In the genomic region with DNA sequence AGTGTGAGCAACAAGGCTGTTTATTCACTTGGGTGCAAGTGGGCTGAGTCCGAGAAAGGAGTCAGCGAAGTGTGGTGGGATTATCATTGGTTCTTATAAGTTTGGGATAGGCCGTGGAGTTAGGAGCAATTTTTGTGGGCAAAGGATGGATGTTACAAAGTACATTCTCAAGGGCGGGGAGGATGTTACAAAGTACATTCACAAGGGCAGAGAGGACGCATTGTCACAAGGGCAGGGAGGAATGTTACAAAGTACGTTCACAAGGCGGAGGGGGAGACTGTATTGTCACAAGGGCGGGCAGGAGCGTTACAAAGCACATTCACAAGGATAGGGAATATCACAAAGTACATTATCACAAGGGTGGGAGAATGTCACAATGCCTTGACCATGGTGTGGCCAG, we compare ENCODE assay signal across 2 cellular contexts.
TF ChIP-seq lines count a peak whose summit lies in the region.

No MANE protein-coding gene starts in this region.

TF ChIP-seq in HepG2, 621 proteins besides CTCF, POLR2A, EP300 and RAD21 (continues in another document):
- TF ChIP-seq ESRRA (CRISPR knock-in tag; IDR thresholded peaks at IDR 0.05; ENCODE audit: low read depth) (peak; percentile 99), IKZF5 (CRISPR knock-in tag; IDR thresholded peaks at IDR 0.05) (no peak), TEAD3 (CRISPR knock-in tag; optimal IDR thresholded peaks at IDR 0.05; ENCODE audit: borderline replicate concordance) (peak; percentile 77), SOX5 (CRISPR knock-in tag; IDR thresholded peaks at IDR 0.05; ENCODE audit: borderline replicate concordance) (peak; percentile 44; the same call in 1 of the 2 replicates), SOX6 (IDR thresholded peaks at IDR 0.05) (no peak), SOX6 (CRISPR knock-in tag; IDR thresholded peaks at IDR 0.05) (peak; percentile 78), SAP130 (CRISPR knock-in tag; IDR thresholded peaks at IDR 0.05; ENCODE audit: low read depth) (peak; percentile 26; the same call in 1 of the 2 replicates), CREB3 (CRISPR knock-in tag; IDR thresholded peaks at IDR 0.05) (no peak), HNF4G (IDR thresholded peaks at IDR 0.05; ENCODE audit: borderline replicate concordance, low read depth, low read length) (peak; percentile 74), HNF4G (CRISPR knock-in tag; IDR thresholded peaks at IDR 0.05; ENCODE audit: borderline replicate concordance, low read depth) (no peak), ZNF569 (CRISPR knock-in tag; IDR thresholded peaks at IDR 0.05; ENCODE audit: borderline replicate concordance) (no peak), FOXA1 (IDR thresholded peaks at IDR 0.05) (no peak), FOXA1 (CRISPR knock-in tag; IDR thresholded peaks at IDR 0.05) (0 out of 2 replicates have a peak, but pooled peaks have one; percentile 15), NCOR1 (IDR thresholded peaks at IDR 0.05; ENCODE audit: borderline replicate concordance, low read length) (peak; percentile 76; the same call in 1 of the 2 replicates), MAX (IDR thresholded peaks at IDR 0.05) (0 out of 2 replicates have a peak, but pooled peaks have one; percentile 20), PAXIP1 (CRISPR knock-in tag; conservative IDR thresholded peaks at IDR 0.05) (0 out of 2 replicates have a peak, but pooled peaks have one; percentile 37), SOX13 (IDR thresholded peaks at IDR 0.05) (0 out of 2 replicates have a peak, but pooled peaks have one; percentile 26), SOX13 (CRISPR knock-in tag; conservative IDR thresholded peaks at IDR 0.05 in 1 of 2, IDR thresholded peaks at IDR 0.05 in 1 of 2) (peak in 1 of 2 experiments; percentile 63; a peak in 1 of 4 replicates)
- TF ChIP-seq, protein P1, sequence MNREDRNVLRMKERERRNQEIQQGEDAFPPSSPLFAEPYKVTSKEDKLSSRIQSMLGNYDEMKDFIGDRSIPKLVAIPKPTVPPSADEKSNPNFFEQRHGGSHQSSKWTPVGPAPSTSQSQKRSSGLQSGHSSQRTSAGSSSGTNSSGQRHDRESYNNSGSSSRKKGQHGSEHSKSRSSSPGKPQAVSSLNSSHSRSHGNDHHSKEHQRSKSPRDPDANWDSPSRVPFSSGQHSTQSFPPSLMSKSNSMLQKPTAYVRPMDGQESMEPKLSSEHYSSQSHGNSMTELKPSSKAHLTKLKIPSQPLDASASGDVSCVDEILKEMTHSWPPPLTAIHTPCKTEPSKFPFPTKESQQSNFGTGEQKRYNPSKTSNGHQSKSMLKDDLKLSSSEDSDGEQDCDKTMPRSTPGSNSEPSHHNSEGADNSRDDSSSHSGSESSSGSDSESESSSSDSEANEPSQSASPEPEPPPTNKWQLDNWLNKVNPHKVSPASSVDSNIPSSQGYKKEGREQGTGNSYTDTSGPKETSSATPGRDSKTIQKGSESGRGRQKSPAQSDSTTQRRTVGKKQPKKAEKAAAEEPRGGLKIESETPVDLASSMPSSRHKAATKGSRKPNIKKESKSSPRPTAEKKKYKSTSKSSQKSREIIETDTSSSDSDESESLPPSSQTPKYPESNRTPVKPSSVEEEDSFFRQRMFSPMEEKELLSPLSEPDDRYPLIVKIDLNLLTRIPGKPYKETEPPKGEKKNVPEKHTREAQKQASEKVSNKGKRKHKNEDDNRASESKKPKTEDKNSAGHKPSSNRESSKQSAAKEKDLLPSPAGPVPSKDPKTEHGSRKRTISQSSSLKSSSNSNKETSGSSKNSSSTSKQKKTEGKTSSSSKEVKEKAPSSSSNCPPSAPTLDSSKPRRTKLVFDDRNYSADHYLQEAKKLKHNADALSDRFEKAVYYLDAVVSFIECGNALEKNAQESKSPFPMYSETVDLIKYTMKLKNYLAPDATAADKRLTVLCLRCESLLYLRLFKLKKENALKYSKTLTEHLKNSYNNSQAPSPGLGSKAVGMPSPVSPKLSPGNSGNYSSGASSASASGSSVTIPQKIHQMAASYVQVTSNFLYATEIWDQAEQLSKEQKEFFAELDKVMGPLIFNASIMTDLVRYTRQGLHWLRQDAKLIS (CRISPR knock-in tag; IDR thresholded peaks at IDR 0.05) = no peak

TF ChIP-seq in endothelial cell of umbilical vein, 7 proteins besides CTCF, POLR2A, EP300 and RAD21:
- no peak for TF ChIP-seq GATA2 (IDR thresholded peaks at IDR 0.05; ENCODE audit: insufficient read depth, insufficient read length, low read depth, low read length)
- TF ChIP-seq EZH2 (IDR thresholded peaks at IDR 0.05; ENCODE audit: borderline replicate concordance, low read depth, low read length, severe bottlenecking) = no peak
- no peak for TF ChIP-seq POLR2AphosphoS5 (IDR thresholded peaks at IDR 0.05; ENCODE audit: insufficient read depth, low read depth, low read length)
- no peak for TF ChIP-seq MAX (IDR thresholded peaks at IDR 0.05; ENCODE audit: insufficient read depth, insufficient read length)
- TF ChIP-seq FOS (IDR thresholded peaks at IDR 0.05; ENCODE audit: borderline replicate concordance, insufficient read depth, low read length) = no peak
- no peak for TF ChIP-seq JUN (IDR thresholded peaks at IDR 0.05; ENCODE audit: borderline replicate concordance, insufficient read depth, insufficient read length, low read depth)
- no peak for TF ChIP-seq MYC (IDR thresholded peaks at IDR 0.05; ENCODE audit: low read depth, low read length)
